ENCODE assay signal across 14 cellular contexts in the genomic region with DNA sequence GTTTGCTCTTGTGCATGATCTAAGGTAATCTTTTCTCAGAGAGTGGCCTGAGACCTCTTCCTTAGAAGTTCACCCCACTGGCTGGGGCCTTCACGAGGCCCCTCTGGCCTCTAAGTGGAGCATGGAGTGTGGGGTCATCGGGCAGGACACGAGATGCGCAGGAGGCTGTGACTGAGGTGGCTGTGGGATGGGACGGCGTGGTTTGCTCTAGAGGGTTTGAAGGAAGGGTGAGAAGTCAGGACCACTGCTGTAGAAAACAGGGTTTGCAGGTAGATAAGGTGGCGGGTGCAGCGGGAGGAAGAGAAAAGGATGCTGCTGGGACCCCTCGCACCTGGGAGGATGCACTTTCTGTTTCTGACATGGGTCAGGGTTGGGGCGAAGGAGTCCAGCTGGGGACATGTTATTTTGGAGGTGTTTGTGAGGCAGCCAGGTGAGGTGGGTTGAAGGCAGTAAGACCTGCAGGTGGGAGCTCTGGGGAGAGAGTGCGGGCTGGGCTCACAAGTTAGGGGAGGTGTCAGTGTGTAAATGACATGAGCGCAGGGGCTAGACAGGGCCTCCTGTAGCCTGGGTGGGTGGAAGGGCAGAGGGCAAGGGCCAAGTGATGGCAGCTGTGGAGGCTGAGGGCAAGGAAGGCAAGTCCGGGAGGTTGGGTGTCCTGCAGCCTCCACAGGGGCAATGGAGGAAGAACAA.
"Had no signal": no experiment of that assay in that cellular context is flagged by ENCODE, and none has a peak within 500 bp of the region (broad histone marks: within the 10 kb centered on the region; RNA-seq: fewer than 3 reads in every experiment).

No MANE protein-coding gene starts in this region.

- H3K9me3 Mint-ChIP-seq: neural progenitor cell; stimulated activated memory B cell treated with anti-CD40 and anti-IgM and Interleukin-4, amounts not matched to agents 10 μg/mL and 1 μg/mL and 100 μg/mL, for 72 hours had no signal

- H3K36me3 Mint-ChIP-seq: neural progenitor cell; stimulated activated memory B cell treated with anti-CD40 and anti-IgM and Interleukin-4, amounts not matched to agents 10 μg/mL and 1 μg/mL and 100 μg/mL, for 72 hours had no signal

- ATAC-seq: activated CD4-positive, CD25-positive, alpha-beta regulatory T cell treated with anti-CD3 and anti-CD28 coated beads, Interleukin-2, amount 50 U/mL, for 24 hours; foreskin keratinocyte; left lung; pancreas; stimulated activated memory B cell treated with anti-CD40 and anti-IgM and Interleukin-4, amounts not matched to agents 10 μg/mL and 1 μg/mL and 100 μg/mL, for 72 hours had no signal

- H3K27me3 Mint-ChIP-seq: activated naive CD4-positive, alpha-beta T cell treated with anti-CD3 and anti-CD28 coated beads, Interleukin-2, amount 50 U/mL, for 24 hours; stimulated activated memory B cell treated with anti-CD40 and anti-IgM and Interleukin-4, amounts not matched to agents 10 μg/mL and 1 μg/mL and 100 μg/mL, for 72 hours had no signal

- H3K4me1 Mint-ChIP-seq: neural progenitor cell had no signal

- H3K27ac Mint-ChIP-seq: activated naive CD4-positive, alpha-beta T cell treated with anti-CD3 and anti-CD28 coated beads, Interleukin-2, amount 50 U/mL, for 24 hours; neural progenitor cell; stimulated activated memory B cell treated with anti-CD40 and anti-IgM and Interleukin-4, amounts not matched to agents 10 μg/mL and 1 μg/mL and 100 μg/mL, for 72 hours; T-helper 1 cell treated with Interleukin-12 subunit alpha and Interleukin-12 subunit beta and Interleukin-4 antibody, amounts not matched to agents 30 μg/mL and 1 μg/mL, for 36 hours had no signal

- DNase-seq: activated CD4-positive, alpha-beta T cell treated with anti-CD3 and anti-CD28 coated beads, Interleukin-2, amount 50 U/mL, for 4 hours; amniotic stem cell; colonic mucosa; foreskin keratinocyte; glutamatergic neuron; hippocampal formation; stimulated activated CD4-positive, alpha-beta T cell treated with anti-CD3 and anti-CD28 coated beads, Interleukin-4, amount 100 ng/mL, for 4 hours had no signal

- H3K4me3 Mint-ChIP-seq: activated naive CD4-positive, alpha-beta T cell treated with anti-CD3 and anti-CD28 coated beads, Interleukin-2, amount 50 U/mL, for 24 hours; neural progenitor cell; stimulated activated memory B cell treated with anti-CD40 and anti-IgM and Interleukin-4, amounts not matched to agents 10 μg/mL and 1 μg/mL and 100 μg/mL, for 72 hours; T-helper 1 cell treated with Interleukin-12 subunit alpha and Interleukin-12 subunit beta and Interleukin-4 antibody, amounts not matched to agents 30 μg/mL and 1 μg/mL, for 36 hours had no signal
